1 cellular context compared by ENCODE assay signal in genomic region chr3:129615751-129616281, GRCh38.
TF ChIP-seq lines count a peak whose summit lies in the region.

No MANE protein-coding gene starts in this region.

TF ChIP-seq in SK-N-SH treated with all-trans-retinoic acid at 6 μM for 48 hours, 23 proteins besides CTCF, POLR2A, EP300 and RAD21 (continued from another document):
- TF ChIP-seq POU6F1 (CRISPR knock-in tag; IDR thresholded peaks at IDR 0.05; ENCODE audit: borderline replicate concordance, low read depth) = no peak
- TF ChIP-seq CSRNP3 (CRISPR knock-in tag; IDR thresholded peaks at IDR 0.05) = no peak
- no peak for TF ChIP-seq OSR1 (CRISPR knock-in tag; IDR thresholded peaks at IDR 0.05)
- no peak for TF ChIP-seq PPARA (CRISPR knock-in tag; IDR thresholded peaks at IDR 0.05; ENCODE audit: borderline replicate concordance)
- TF ChIP-seq ARNTL (CRISPR knock-in tag; IDR thresholded peaks at IDR 0.05; ENCODE audit: borderline replicate concordance, low read depth) = no peak
- no peak for TF ChIP-seq GLIS3 (CRISPR knock-in tag; IDR thresholded peaks at IDR 0.05)
